Comparison of ENCODE assay signal across 1 cellular context in genomic region chr22:38401336-38402084, GRCh38.
TF ChIP-seq lines count a peak whose summit lies in the region.

No MANE protein-coding gene starts in this region.

TF ChIP-seq in HEK293, 187 proteins besides CTCF, POLR2A, EP300 and RAD21 (continued from another document):
- TF ChIP-seq ZNF692 (tag by site-specific recombination; IDR thresholded peaks at IDR 0.05) = no peak
- 0 out of 2 replicates have a peak, but pooled peaks have one; percentile 7 for TF ChIP-seq GLIS1 (tag by site-specific recombination; IDR thresholded peaks at IDR 0.05)
- no peak for TF ChIP-seq ZNF521 (tag by site-specific recombination; IDR thresholded peaks at IDR 0.05)
